Comparison of ENCODE assay signal across 15 cellular contexts in the genomic region with DNA sequence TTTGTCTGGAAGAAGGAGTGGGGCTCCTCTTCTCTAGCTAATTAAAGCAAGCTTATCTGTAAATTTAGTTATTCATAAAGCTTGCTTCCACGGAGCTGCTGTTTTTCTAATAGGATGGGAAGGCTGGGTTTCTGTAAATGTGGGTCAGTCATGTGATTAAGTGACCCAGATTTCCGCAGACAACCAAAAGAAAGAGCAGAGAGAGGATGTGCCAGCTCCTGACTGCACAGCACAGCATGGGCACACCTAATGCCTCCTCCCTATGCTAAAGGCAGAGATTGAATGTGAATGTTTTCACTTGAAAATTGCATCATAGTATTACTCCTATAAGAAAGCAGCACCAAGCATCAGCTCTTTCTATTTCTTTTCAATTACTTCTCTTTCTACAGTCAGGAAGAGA.
A peak's percentile ranks its signal among the peaks of the same experiment; 100 is the strongest.
DNase-seq lines count a peak whose midpoint lies in the region; ATAC-seq lines count a peak whose summit lies in the region.
"Had no signal": no experiment of that assay in that cellular context is flagged by ENCODE, and none has a peak within 500 bp of the region (broad histone marks: within the 10 kb centered on the region; RNA-seq: fewer than 3 reads in every experiment).

No MANE protein-coding gene starts in this region.

- ATAC-seq in left lobe of liver = peak; percentile 29
- ATAC-seq: left colon had no signal

- peak; percentile 63 for DNase-seq in NCI-H69 (lab: John Stamatoyannopoulos, UW)
- peak; percentile 68 for DNase-seq in cerebellar cortex (ENCODE audit: low spot score)
- DNase-seq in left lobe of liver (ENCODE audit: low spot score) = no peak
- DNase-seq in superior temporal gyrus (ENCODE audit: extremely low spot score) = peak; percentile 40
- DNase-seq in glomerular visceral epithelial cell (ENCODE audit: extremely low spot score) = no peak
- DNase-seq in DMS53 treated with DMSO at 0.1 percent for 48 hours (lab: John Stamatoyannopoulos, UW; ENCODE audit: unreplicated experiment) = no peak
- no peak for DNase-seq in NCI-H345 (lab: John Stamatoyannopoulos, UW)
- DNase-seq: activated CD8-positive, alpha-beta memory T cell treated with anti-CD3 and anti-CD28 coated beads for 24 hours; activated naive CD8-positive, alpha-beta T cell treated with anti-CD3 and anti-CD28 coated beads, Interleukin-2, amount 10 ng/mL, durations not matched to agents 7 days and 5 days; effector memory CD4-positive, alpha-beta T cell; left colon; NCI-H2081; NCI-H510A treated with DMSO at 0.1 percent for 48 hours; SHP77; stimulated activated CD4-positive, alpha-beta T cell treated with anti-CD3 and anti-CD28 coated beads, Interleukin-4, amount 100 ng/mL, for 24 hours had no signal

Comparison
In these comparisons a context has a peak if more than half of its experiments do, and no peak if none do; other contexts are left out.
1. DNase-seq: peak in NCI-H69 (single experiment), cerebellar cortex (single experiment) and superior temporal gyrus (single experiment); none in left lobe of liver (single experiment), glomerular visceral epithelial cell (single experiment), DMS53 treated with DMSO at 0.1 percent for 48 hours (single experiment) and NCI-H345 (single experiment).